In genomic region chr15:70171224-70171886, GRCh38 we compare ENCODE assay signal across 2 cellular contexts.
TF ChIP-seq lines count a peak whose summit lies in the region.

No MANE protein-coding gene starts in this region.

TF ChIP-seq in SK-N-SH, 30 proteins besides CTCF, POLR2A, EP300 and RAD21 (continued from another document):
- TF ChIP-seq PBX3 (IDR thresholded peaks at IDR 0.05) = no peak
- no peak for TF ChIP-seq RXRA (IDR thresholded peaks at IDR 0.05; ENCODE audit: borderline replicate concordance, low read depth)
- TF ChIP-seq SMC3 (IDR thresholded peaks at IDR 0.05; ENCODE audit: low read depth, low read length) = no peak
- no peak for TF ChIP-seq IRF3 (IDR thresholded peaks at IDR 0.05; ENCODE audit: low read depth, low read length)
- TF ChIP-seq NRF1 (IDR thresholded peaks at IDR 0.05; ENCODE audit: low read depth, low read length) = no peak
- TF ChIP-seq YY1 (IDR thresholded peaks at IDR 0.05; ENCODE audit: low read depth) = no peak
- no peak for TF ChIP-seq FOXM1 (IDR thresholded peaks at IDR 0.05; ENCODE audit: low read depth)
- no peak for TF ChIP-seq EZH2phosphoT487 (IDR thresholded peaks at IDR 0.05; ENCODE audit: borderline replicate concordance, low read depth)
- no peak for TF ChIP-seq USF1 (IDR thresholded peaks at IDR 0.05; ENCODE audit: borderline replicate concordance, low read depth)
- peak; percentile 99 for TF ChIP-seq GATA2 (CRISPR knock-in tag; IDR thresholded peaks at IDR 0.05)
- TF ChIP-seq FOSL2 (IDR thresholded peaks at IDR 0.05; ENCODE audit: borderline replicate concordance, low read depth) = no peak
- TF ChIP-seq JUND (IDR thresholded peaks at IDR 0.05) = no peak
- no peak for TF ChIP-seq USF2 (IDR thresholded peaks at IDR 0.05; ENCODE audit: borderline replicate concordance, low read depth, low read length)
- no peak for TF ChIP-seq TEAD4 (IDR thresholded peaks at IDR 0.05; ENCODE audit: borderline replicate concordance, insufficient read depth)
- TF ChIP-seq CHD2 (IDR thresholded peaks at IDR 0.05; ENCODE audit: low read length, partially characterized antibody) = no peak
- no peak for TF ChIP-seq TAF1 (IDR thresholded peaks at IDR 0.05; ENCODE audit: borderline replicate concordance, low read depth, low read length)
- TF ChIP-seq MXI1 (IDR thresholded peaks at IDR 0.05; ENCODE audit: low read depth, low read length) = no peak
- no peak for TF ChIP-seq SIN3A (IDR thresholded peaks at IDR 0.05; ENCODE audit: borderline replicate concordance, low read depth, low read length)
- TF ChIP-seq ELF1 (IDR thresholded peaks at IDR 0.05) = no peak
- TF ChIP-seq RFX5 (IDR thresholded peaks at IDR 0.05; ENCODE audit: low read length) = no peak
- TF ChIP-seq REST (IDR thresholded peaks at IDR 0.05; ENCODE audit: low read depth, low read length) = no peak
- TF ChIP-seq MAX (IDR thresholded peaks at IDR 0.05; ENCODE audit: low read depth) = no peak
- peak; percentile 98 for TF ChIP-seq RCOR1 (IDR thresholded peaks at IDR 0.05; ENCODE audit: low read length)
- TF ChIP-seq FOXJ3 (CRISPR knock-in tag; IDR thresholded peaks at IDR 0.05) = peak; percentile 93
- no peak for TF ChIP-seq POLR2AphosphoS5 (IDR thresholded peaks at IDR 0.05; ENCODE audit: low read depth, low read length)
- TF ChIP-seq NFIC (IDR thresholded peaks at IDR 0.05; ENCODE audit: borderline replicate concordance) = no peak

TF ChIP-seq in WTC11, 78 proteins besides CTCF, POLR2A, EP300 and RAD21 (continued from another document):
- TF ChIP-seq IRF1 (CRISPR knock-in tag; IDR thresholded peaks at IDR 0.05) = no peak
- TF ChIP-seq ATF1 (CRISPR knock-in tag; IDR thresholded peaks at IDR 0.05) = no peak
- TF ChIP-seq AFF4 (CRISPR knock-in tag; IDR thresholded peaks at IDR 0.05; ENCODE audit: borderline replicate concordance) = no peak
- no peak for TF ChIP-seq CREB1 (CRISPR knock-in tag; IDR thresholded peaks at IDR 0.05)
- TF ChIP-seq SP1 (CRISPR knock-in tag; conservative IDR thresholded peaks at IDR 0.05) = no peak
- no peak for TF ChIP-seq ZNF416 (CRISPR knock-in tag; IDR thresholded peaks at IDR 0.05)
- TF ChIP-seq NR1H2 (CRISPR knock-in tag; IDR thresholded peaks at IDR 0.05) = no peak
- TF ChIP-seq ZNF671 (CRISPR knock-in tag; IDR thresholded peaks at IDR 0.05) = no peak
- TF ChIP-seq ELF4 (CRISPR knock-in tag; IDR thresholded peaks at IDR 0.05; ENCODE audit: low read depth) = no peak
- no peak for TF ChIP-seq ZSCAN18 (CRISPR knock-in tag; IDR thresholded peaks at IDR 0.05)
- no peak for TF ChIP-seq CDX4 (CRISPR knock-in tag; IDR thresholded peaks at IDR 0.05; ENCODE audit: borderline replicate concordance)
- no peak for TF ChIP-seq ZNF281 (CRISPR knock-in tag; IDR thresholded peaks at IDR 0.05)
- no peak for TF ChIP-seq HMGXB4 (CRISPR knock-in tag; IDR thresholded peaks at IDR 0.05)
